Comparison of ENCODE assay signal across 3 cellular contexts in the genomic region with DNA sequence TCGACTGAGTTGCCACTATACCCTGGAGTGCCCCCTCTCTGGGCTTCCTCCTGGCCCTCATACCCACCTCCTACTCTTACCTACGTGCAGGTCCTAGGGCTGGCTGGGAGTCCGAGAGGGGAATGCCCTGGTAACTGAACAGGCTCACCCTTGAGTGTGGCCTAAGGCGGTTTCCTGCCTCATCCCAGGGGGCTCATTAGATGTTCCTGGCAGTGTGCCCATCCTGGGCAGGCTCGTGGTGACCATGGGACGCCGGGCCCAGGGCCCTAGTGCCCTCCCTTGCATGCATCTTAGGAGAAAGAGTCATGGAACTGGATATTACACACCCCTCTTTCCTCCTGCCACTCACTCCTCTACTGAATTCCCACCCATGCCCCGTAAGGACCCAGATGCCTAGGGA.
TF ChIP-seq lines count a peak whose summit lies in the region.

No MANE protein-coding gene starts in this region.

TF ChIP-seq in neural cell, 6 proteins besides CTCF, POLR2A, EP300 and RAD21:
- TF ChIP-seq, protein P1, sequence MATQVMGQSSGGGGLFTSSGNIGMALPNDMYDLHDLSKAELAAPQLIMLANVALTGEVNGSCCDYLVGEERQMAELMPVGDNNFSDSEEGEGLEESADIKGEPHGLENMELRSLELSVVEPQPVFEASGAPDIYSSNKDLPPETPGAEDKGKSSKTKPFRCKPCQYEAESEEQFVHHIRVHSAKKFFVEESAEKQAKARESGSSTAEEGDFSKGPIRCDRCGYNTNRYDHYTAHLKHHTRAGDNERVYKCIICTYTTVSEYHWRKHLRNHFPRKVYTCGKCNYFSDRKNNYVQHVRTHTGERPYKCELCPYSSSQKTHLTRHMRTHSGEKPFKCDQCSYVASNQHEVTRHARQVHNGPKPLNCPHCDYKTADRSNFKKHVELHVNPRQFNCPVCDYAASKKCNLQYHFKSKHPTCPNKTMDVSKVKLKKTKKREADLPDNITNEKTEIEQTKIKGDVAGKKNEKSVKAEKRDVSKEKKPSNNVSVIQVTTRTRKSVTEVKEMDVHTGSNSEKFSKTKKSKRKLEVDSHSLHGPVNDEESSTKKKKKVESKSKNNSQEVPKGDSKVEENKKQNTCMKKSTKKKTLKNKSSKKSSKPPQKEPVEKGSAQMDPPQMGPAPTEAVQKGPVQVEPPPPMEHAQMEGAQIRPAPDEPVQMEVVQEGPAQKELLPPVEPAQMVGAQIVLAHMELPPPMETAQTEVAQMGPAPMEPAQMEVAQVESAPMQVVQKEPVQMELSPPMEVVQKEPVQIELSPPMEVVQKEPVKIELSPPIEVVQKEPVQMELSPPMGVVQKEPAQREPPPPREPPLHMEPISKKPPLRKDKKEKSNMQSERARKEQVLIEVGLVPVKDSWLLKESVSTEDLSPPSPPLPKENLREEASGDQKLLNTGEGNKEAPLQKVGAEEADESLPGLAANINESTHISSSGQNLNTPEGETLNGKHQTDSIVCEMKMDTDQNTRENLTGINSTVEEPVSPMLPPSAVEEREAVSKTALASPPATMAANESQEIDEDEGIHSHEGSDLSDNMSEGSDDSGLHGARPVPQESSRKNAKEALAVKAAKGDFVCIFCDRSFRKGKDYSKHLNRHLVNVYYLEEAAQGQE (IDR thresholded peaks at IDR 0.05; ENCODE audit: borderline replicate concordance), result no peak
- TF ChIP-seq EZH2 (IDR thresholded peaks at IDR 0.05; ENCODE audit: borderline replicate concordance, insufficient read depth, low read length, poor library complexity, severe bottlenecking) (no peak), SMC3 (conservative IDR thresholded peaks at IDR 0.05; ENCODE audit: poor library complexity) (no peak), POLR2AphosphoS5 (IDR thresholded peaks at IDR 0.05) (no peak), TAF1 (IDR thresholded peaks at IDR 0.05; ENCODE audit: low read depth) (no peak), MXI1 (conservative IDR thresholded peaks at IDR 0.05; ENCODE audit: poor library complexity, severe bottlenecking) (no peak)

TF ChIP-seq in HepG2, 621 proteins besides CTCF, POLR2A, EP300 and RAD21:
- TF ChIP-seq CREB1 (IDR thresholded peaks at IDR 0.05) (no peak), CREB1 (CRISPR knock-in tag; IDR thresholded peaks at IDR 0.05) (no peak), ZNF343 (CRISPR knock-in tag; IDR thresholded peaks at IDR 0.05) (no peak), CEBPG (CRISPR knock-in tag; IDR thresholded peaks at IDR 0.05) (no peak), ZBTB20 (CRISPR knock-in tag; IDR thresholded peaks at IDR 0.05; ENCODE audit: borderline replicate concordance, low read depth) (no peak), ZNF761 (CRISPR knock-in tag; conservative IDR thresholded peaks at IDR 0.05) (no peak), ZNF354B (CRISPR knock-in tag; IDR thresholded peaks at IDR 0.05) (no peak), TBP (CRISPR knock-in tag; IDR thresholded peaks at IDR 0.05) (no peak)
- TF ChIP-seq, protein P2, sequence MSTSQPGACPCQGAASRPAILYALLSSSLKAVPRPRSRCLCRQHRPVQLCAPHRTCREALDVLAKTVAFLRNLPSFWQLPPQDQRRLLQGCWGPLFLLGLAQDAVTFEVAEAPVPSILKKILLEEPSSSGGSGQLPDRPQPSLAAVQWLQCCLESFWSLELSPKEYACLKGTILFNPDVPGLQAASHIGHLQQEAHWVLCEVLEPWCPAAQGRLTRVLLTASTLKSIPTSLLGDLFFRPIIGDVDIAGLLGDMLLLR (CRISPR knock-in tag; IDR thresholded peaks at IDR 0.05), result no peak

TF ChIP-seq in GM12891, 5 proteins besides CTCF, POLR2A, EP300 and RAD21:
- TF ChIP-seq PAX5 (IDR thresholded peaks at IDR 0.05; ENCODE audit: insufficient read depth, low read length, severe bottlenecking) (no peak), TAF1 (IDR thresholded peaks at IDR 0.05; ENCODE audit: low read depth, low read length) (no peak), POU2F2 (IDR thresholded peaks at IDR 0.05; ENCODE audit: low read depth, low read length) (no peak), POLR2AphosphoS5 (IDR thresholded peaks at IDR 0.05; ENCODE audit: low read depth, low read length) (no peak), SPI1 (IDR thresholded peaks at IDR 0.05; ENCODE audit: low read depth, low read length) (no peak)
TF ChIP-seq in GM12891: peak in this region for 0.
